In genomic region chr5:69188811-69189161, GRCh38 we compare ENCODE assay signal across 8 cellular contexts. TPM values are rescaled to one million over a fixed set of nuclear protein-coding genes. Genes with fewer than 3 reads are reported as not detected.
A peak's percentile ranks its signal among the peaks of the same experiment; 100 is the strongest.
DNase-seq lines count a peak whose midpoint lies in the region; ATAC-seq, FAIRE-seq and TF ChIP-seq lines count a peak whose summit lies in the region.

No MANE protein-coding gene starts in this region.

- H2AK5ac ChIP-seq in trophoblast cell (ENCODE audit: low read length), result no peak overlapping the region

- ATAC-seq in HG03280 (IDR thresholded peaks at IDR 0.05; ENCODE audit: unreplicated experiment), result no peak

- peak overlapping the region; percentile 76; the same call in 1 of the 2 replicates for H2AFZ ChIP-seq in OCI-LY1 (ENCODE audit: low read length)
- H2AFZ ChIP-seq in trophoblast cell (ENCODE audit: insufficient read depth, low read length, poor library complexity), result peak overlapping the region; percentile 87

- peaks cover 34% of the 10 kb centered on the region for H3K79me2 ChIP-seq in DOHH2 (ENCODE audit: control insufficient read depth, low read length)
- no peaks in the 10 kb centered on the region for H3K79me2 ChIP-seq in OCI-LY1 (ENCODE audit: insufficient read depth, low read length)
- peaks cover 6% of the 10 kb centered on the region for H3K79me2 ChIP-seq in trophoblast cell (ENCODE audit: control insufficient read depth, insufficient read depth, low read length, poor library complexity)

- peak overlapping the region; percentile 53 for H3K14ac ChIP-seq in trophoblast cell (ENCODE audit: low read length)

- peak overlapping the region; percentile 27 for H3K18ac ChIP-seq in trophoblast cell (ENCODE audit: low read length)

- H3K4me2 ChIP-seq in DOHH2 (ENCODE audit: low read length) (peak overlapping the region; percentile 82), OCI-LY1 (ENCODE audit: low read length) (peak overlapping the region; percentile 89), trophoblast cell (ENCODE audit: low read length) (peak overlapping the region; percentile 86)

- peak overlapping the region; percentile 32 for H4K91ac ChIP-seq in trophoblast cell (ENCODE audit: low read depth, low read length)

- H2BK5ac ChIP-seq in trophoblast cell (ENCODE audit: low read depth, low read length, poor library complexity), result peak overlapping the region; percentile 61

- TF ChIP-seq CTCF in DOHH2 (IDR thresholded peaks at IDR 0.05; ENCODE audit: low read depth, low read length, poor library complexity, severe bottlenecking), result no peak
- no peak for TF ChIP-seq CTCF in OCI-LY1 (IDR thresholded peaks at IDR 0.05; ENCODE audit: low read length)

- no peaks in the 10 kb centered on the region for H3K27me3 ChIP-seq in DOHH2 (ENCODE audit: control insufficient read depth, low read length)
- no peaks in the 10 kb centered on the region for H3K27me3 ChIP-seq in OCI-LY1 (ENCODE audit: insufficient read depth, low read length)
- no peaks in the 10 kb centered on the region for H3K27me3 ChIP-seq in trophoblast cell (ENCODE audit: insufficient read depth, low read length)

- H4K20me1 ChIP-seq in DOHH2 (ENCODE audit: control insufficient read depth, insufficient read depth, low read depth, low read length), result no peaks in the 10 kb centered on the region
- no peaks in the 10 kb centered on the region for H4K20me1 ChIP-seq in OCI-LY1 (ENCODE audit: insufficient read depth, low read length)

- H3K4ac ChIP-seq in trophoblast cell (ENCODE audit: low read depth, low read length), result no peak overlapping the region

- FAIRE-seq in GM19239 (lab: Jason Lieb, UNC), result no peak

- H4K8ac ChIP-seq in trophoblast cell (ENCODE audit: low read depth, low read length), result peak overlapping the region; percentile 91

- peak overlapping the region; percentile 54 for H2BK120ac ChIP-seq in trophoblast cell (ENCODE audit: insufficient read depth, low read length, poor library complexity)

- H3K36me3 ChIP-seq in DOHH2 (ENCODE audit: control insufficient read depth, low read length) (peaks cover 26% of the 10 kb centered on the region), OCI-LY1 (ENCODE audit: insufficient read depth, low read length) (peaks cover 19% of the 10 kb centered on the region), trophoblast cell (ENCODE audit: control insufficient read depth in 1 of 2, insufficient read depth in 2 of 2, low read length in 2 of 2) (peaks cover 3 to 4% of the 10 kb centered on the region in 2 experiments)

- no peak overlapping the region for H3K23ac ChIP-seq in trophoblast cell (ENCODE audit: low read length)

- H2BK12ac ChIP-seq in trophoblast cell (ENCODE audit: low read length), result no peak overlapping the region

- H3K4me1 ChIP-seq in DOHH2 (ENCODE audit: control insufficient read depth, low read length) (peaks cover 14% of the 10 kb centered on the region), OCI-LY1 (ENCODE audit: insufficient read depth, low read length, severe bottlenecking) (peaks cover 19% of the 10 kb centered on the region), trophoblast cell (ENCODE audit: control insufficient read depth in 1 of 2, insufficient read depth in 2 of 2, low read length in 2 of 2) (peaks cover 2 to 7% of the 10 kb centered on the region in 2 experiments)

- no CpG with 5 or more reads among the region's 8 CpGs for WGBS in trophoblast cell (ENCODE audit: extremely low coverage, insufficient coverage, insufficient read length)

- DNase-seq in epithelial cell of prostate (ENCODE audit: low read depth, low spot score) (no peak), trophoblast cell (no peak), GM19239 (ENCODE audit: insufficient read length, low spot score) (no peak), NCI-H2029 (lab: John Stamatoyannopoulos, UW) (no peak), NCI-H2107 (lab: John Stamatoyannopoulos, UW) (no peak)

- H4K12ac ChIP-seq in trophoblast cell (ENCODE audit: low read depth, low read length), result peak overlapping the region; percentile 58

- peaks cover 11% of the 10 kb centered on the region for H3K79me1 ChIP-seq in trophoblast cell (ENCODE audit: low read length)

- H3K9ac ChIP-seq in OCI-LY1 (ENCODE audit: low read length), result peak overlapping the region; percentile 85
- H3K9ac ChIP-seq in trophoblast cell (ENCODE audit: low read length), result peak overlapping the region; percentile 57

- H3K27ac ChIP-seq in DOHH2 (ENCODE audit: low read depth, low read length) (no peak overlapping the region), OCI-LY1 (ENCODE audit: low read depth, low read length, poor library complexity, severe bottlenecking) (no peak overlapping the region), epithelial cell of prostate (peak overlapping the region; percentile 59), trophoblast cell (ENCODE audit: low read depth, low read length) (peak overlapping the region; percentile 22)

- no peaks in the 10 kb centered on the region for H3K9me3 ChIP-seq in DOHH2 (ENCODE audit: control insufficient read depth, insufficient read depth, low read length)
- no peaks in the 10 kb centered on the region for H3K9me3 ChIP-seq in OCI-LY1 (ENCODE audit: low read length)
- no peaks in the 10 kb centered on the region for H3K9me3 ChIP-seq in trophoblast cell (ENCODE audit: insufficient read depth, low read depth, low read length)

- H3K9me2 ChIP-seq in DOHH2 (replicated peaks; ENCODE audit: control insufficient read depth, low read length) (no peaks in the 10 kb centered on the region), OCI-LY1 (ENCODE audit: low read depth, low read length) (no peaks in the 10 kb centered on the region)

- H3F3A ChIP-seq in DOHH2 (ENCODE audit: control insufficient read depth, insufficient read depth), result peaks cover 2% of the 10 kb centered on the region; the same call in 1 of the 2 replicates
- H3F3A ChIP-seq in OCI-LY1 (ENCODE audit: insufficient read depth, low read length), result no peaks in the 10 kb centered on the region

- H3K4me3 ChIP-seq in DOHH2 (ENCODE audit: low read length) (peak overlapping the region; percentile 90), OCI-LY1 (ENCODE audit: low read depth, low read length, poor library complexity, severe bottlenecking) (peak overlapping the region; percentile 94), trophoblast cell (ENCODE audit: low read depth, low read length) (peak overlapping the region; percentile 78)

RNA-seq across cellular contexts. Expression of gene CENPH, which starts 0.6 kb away (rescaled TPM):
- polyA plus RNA-seq in trophoblast cell (2013), result 23.9 and 25.7 TPM in 2 replicates

RNA-seq across cellular contexts. Expression of gene CCNB1, which starts 21.8 kb away (rescaled TPM):
- polyA plus RNA-seq in trophoblast cell (2013), result 197 and 203 TPM in 2 replicates

RNA-seq across cellular contexts. Expression of gene CDK7, which starts 45.9 kb away (rescaled TPM):
- 112 and 122 TPM in 2 replicates for polyA plus RNA-seq in trophoblast cell (2013)

Comparison
In these comparisons a context has a peak if more than half of its experiments do, and no peak if none do; other contexts are left out.
1. H3K27ac ChIP-seq: peak in epithelial cell of prostate (single experiment) and trophoblast cell (single experiment); none in DOHH2 (single experiment) and OCI-LY1 (single experiment).
2. Peak in every context shown above with its lines, with median percentiles within 50 percentile points of each other: H3K4me2 ChIP-seq and H3K4me3 ChIP-seq.